10 cellular contexts compared by ENCODE assay signal in the genomic region with DNA sequence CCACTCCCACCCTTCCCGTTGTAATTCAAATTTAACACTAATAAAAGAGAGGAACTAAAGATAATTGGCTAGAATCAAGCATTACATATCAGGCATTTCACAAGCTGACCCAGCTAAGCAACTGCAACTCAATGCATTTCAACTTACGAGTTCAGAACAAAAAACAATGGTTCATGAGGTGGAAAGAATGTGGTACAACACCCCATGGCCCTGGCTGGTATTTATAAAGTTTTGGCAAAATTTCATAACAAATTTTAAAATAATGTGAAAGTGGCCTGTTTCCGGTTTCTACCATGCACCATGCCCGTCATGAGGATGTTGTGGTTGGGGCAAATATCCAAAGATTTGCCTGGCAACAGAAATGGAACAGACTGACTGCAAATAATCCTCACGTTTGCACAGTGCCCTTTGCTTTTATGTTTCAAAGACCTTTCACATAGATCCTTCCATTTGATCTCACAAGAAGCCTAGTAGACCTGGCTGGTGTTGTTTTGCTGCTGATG.
DNase-seq lines count a peak whose midpoint lies in the region; ATAC-seq, FAIRE-seq and TF ChIP-seq lines count a peak whose summit lies in the region.
"Had no signal": no experiment of that assay in that cellular context is flagged by ENCODE, and none has a peak within 500 bp of the region (broad histone marks: within the 10 kb centered on the region; RNA-seq: fewer than 3 reads in every experiment).

No MANE protein-coding gene starts in this region.

- no peak overlapping the region for H3K23ac ChIP-seq in H1 (ENCODE audit: insufficient read length)

- ATAC-seq in HG03565 (IDR thresholded peaks at IDR 0.05; ENCODE audit: unreplicated experiment) = no peak
- ATAC-seq in esophagus mucosa = no peak
- ATAC-seq in HG03097 (IDR thresholded peaks at IDR 0.05; ENCODE audit: low FRiP score, unreplicated experiment) = no peak

- no peak overlapping the region for H2BK15ac ChIP-seq in H1 (ENCODE audit: low read length)

- peak; percentile 81 for DNase-seq in EL
- peak; percentile 85 for DNase-seq in MV-4-11 (lab: John Stamatoyannopoulos, UW)
- no peak for DNase-seq in H1 (ENCODE audit: low read depth in 1 of 2, low spot score in 2 of 2)
- DNase-seq in SW 1271 (lab: John Stamatoyannopoulos, UW) = no peak
- DNase-seq: lower lobe of right lung, NCI-H1436 had no signal

- no peak for FAIRE-seq in H1 (lab: Jason Lieb, UNC)

- no peaks in the 10 kb centered on the region for H3K36me3 ChIP-seq in H1 (ENCODE audit: control insufficient read depth in 2 of 4, insufficient read depth in 4 of 4, low read length in 3 of 4)
- no peaks in the 10 kb centered on the region for H3K36me3 ChIP-seq in neuron (ENCODE audit: insufficient read depth, low read length)
- H3K36me3 ChIP-seq: lower lobe of right lung had no signal

- H3K18ac ChIP-seq in H1 (ENCODE audit: extremely low read depth, low read length) = no peak overlapping the region

- no peaks in the 10 kb centered on the region for H3K79me2 ChIP-seq in H1 (ENCODE audit: control insufficient read depth in 1 of 2, insufficient read depth in 2 of 2, low read length in 2 of 2)

- 79% methylated on average over 5 of the region's 5 CpGs; no CpG with 5 or more reads in 1 of the 2 experiments for WGBS in H1 (ENCODE audit: extremely low coverage in 1 of 2, insufficient coverage in 1 of 2, insufficient read length in 1 of 2, insufficient replicate concordance in 2 of 2, low coverage in 1 of 2, low lambda C conversion rate in 2 of 2, missing lambda C conversion rate in 1 of 2), 2 experiments

- no peak overlapping the region for H3K4me2 ChIP-seq in H1 (ENCODE audit: insufficient read depth in 1 of 2, low read depth in 2 of 2, low read length in 2 of 2)

- H3K23me2 ChIP-seq in H1 (ENCODE audit: low read depth, low read length) = no peaks in the 10 kb centered on the region

- H3K9me3 ChIP-seq in H1 (ENCODE audit: insufficient read depth in 2 of 2, low read depth in 1 of 2, low read length in 1 of 2) = no peaks in the 10 kb centered on the region
- no peaks in the 10 kb centered on the region for H3K9me3 ChIP-seq in neuron (ENCODE audit: low read length)
- H3K9me3 ChIP-seq: lower lobe of right lung had no signal

- H3K4me3 ChIP-seq in H1 (ENCODE audit: extremely low read depth in 1 of 4, insufficient read depth in 2 of 4, low read depth in 3 of 4, low read length in 4 of 4) (no peak overlapping the region), neuron (ENCODE audit: low read length) (no peak overlapping the region)
- H3K4me3 ChIP-seq: lower lobe of right lung had no signal

- no peak overlapping the region for H2AK5ac ChIP-seq in H1 (ENCODE audit: low read depth, low read length)

- H3K4ac ChIP-seq in H1 (replicated peaks; ENCODE audit: insufficient read length, low read depth, low read length) = no peak overlapping the region

- no peaks in the 10 kb centered on the region for H3K79me1 ChIP-seq in H1 (ENCODE audit: low read depth, low read length)

- H2BK120ac ChIP-seq in H1 (replicated peaks; ENCODE audit: low read depth, low read length) = no peak overlapping the region

- H2BK20ac ChIP-seq in H1 (ENCODE audit: low read length) = no peak overlapping the region

- no peak overlapping the region for H3K9ac ChIP-seq in H1 (replicated peaks in 1 of 4; ENCODE audit: extremely low read depth in 1 of 4, low read depth in 3 of 4, low read length in 3 of 4)

- H4K91ac ChIP-seq in H1 (replicated peaks; ENCODE audit: insufficient read length, low read length) = no peak overlapping the region

- no peak overlapping the region for H2BK5ac ChIP-seq in H1 (ENCODE audit: low read depth, low read length)

- H3K14ac ChIP-seq in H1 (ENCODE audit: insufficient read length) = no peak overlapping the region

- no peak overlapping the region for H4K5ac ChIP-seq in H1 (ENCODE audit: insufficient read length, low read depth, low read length)

- H2AFZ ChIP-seq in H1 (ENCODE audit: low read length) (0 out of 2 replicates have a peak overlapping the region, but pooled peaks have one; percentile 78), neuron (ENCODE audit: low read depth, low read length) (peak overlapping the region; percentile 59)

- no peak overlapping the region for H3K27ac ChIP-seq in H1 (ENCODE audit: low read depth, low read length)
- H3K27ac ChIP-seq: lower lobe of right lung had no signal

- H2BK12ac ChIP-seq in H1 (ENCODE audit: low read depth, low read length) = no peak overlapping the region

- no peak overlapping the region for H3K56ac ChIP-seq in H1 (replicated peaks; ENCODE audit: insufficient read length, low read depth, low read length)

- no peak for TF ChIP-seq CTCF in H1 (IDR thresholded peaks at IDR 0.05; ENCODE audit: control extremely low read depth in 1 of 3, insufficient read depth in 1 of 3, low read depth in 1 of 3, low read length in 3 of 3)

- TF ChIP-seq RAD21 in H1 (IDR thresholded peaks at IDR 0.05 in 1 of 2, conservative IDR thresholded peaks at IDR 0.05 in 1 of 2; ENCODE audit: low read depth in 2 of 2, low read length in 2 of 2) = no peak

- TF ChIP-seq EP300 in H1 (IDR thresholded peaks at IDR 0.05; ENCODE audit: borderline replicate concordance in 1 of 2, low read depth in 2 of 2, low read length in 2 of 2) = no peak

- POLR2A ChIA-PET in H1 (lab: Charles Lee; ENCODE audit: partially characterized antibody) = no interaction called here

- no peaks in the 10 kb centered on the region for H3K27me3 ChIP-seq in H1 (replicated peaks in 1 of 4; ENCODE audit: control insufficient read depth in 3 of 4, extremely low read depth in 1 of 4, insufficient read depth in 3 of 4, low read length in 3 of 4)
- no peaks in the 10 kb centered on the region for H3K27me3 ChIP-seq in neuron (ENCODE audit: insufficient read depth, low read length)

- H3K4me1 ChIP-seq in H1 (replicated peaks in 1 of 4; ENCODE audit: control insufficient read depth in 3 of 4, insufficient read depth in 4 of 4, low read length in 3 of 4) (peaks cover 0 to 2% (median 0%) of the 10 kb centered on the region in 4 experiments; a peak in 1 of 7 replicates), neuron (ENCODE audit: insufficient read depth, low read length) (peaks cover 24% of the 10 kb centered on the region)
- H3K4me1 ChIP-seq: lower lobe of right lung had no signal

- no peak for TF ChIP-seq POLR2A in H1 (IDR thresholded peaks at IDR 0.05; ENCODE audit: control extremely low read depth in 1 of 2, low read depth in 2 of 2, low read length in 2 of 2)

- CTCF ChIA-PET in H1 (lab: Charles Lee; ENCODE audit: partially characterized antibody) = interaction anchor here (0.6 kb wide), 1 partner anchor 607 kb away, joined by 3 read pairs; no protein-coding TSS in a partner anchor

- H4K20me1 ChIP-seq in H1 (replicated peaks in 1 of 2; ENCODE audit: control insufficient read depth in 1 of 2, insufficient read depth in 2 of 2, low read length in 2 of 2) = no peaks in the 10 kb centered on the region

- no peak overlapping the region for H4K8ac ChIP-seq in H1 (ENCODE audit: extremely low read depth, insufficient read depth, low read length)

TF ChIP-seq in H1, 55 proteins besides CTCF, POLR2A, EP300 and RAD21:
- TF ChIP-seq FOSL1 (IDR thresholded peaks at IDR 0.05; ENCODE audit: insufficient read depth, low read depth, low read length) (no peak), TAF7 (optimal IDR thresholded peaks at IDR 0.05; ENCODE audit: borderline replicate concordance, low read depth, low read length) (no peak), NANOG (IDR thresholded peaks at IDR 0.05; ENCODE audit: insufficient read depth, low read depth, low read length, poor library complexity, severe bottlenecking) (no peak), MAFK (IDR thresholded peaks at IDR 0.05; ENCODE audit: low read depth, low read length) (no peak), SP4 (IDR thresholded peaks at IDR 0.05; ENCODE audit: low read length) (no peak), CHD2 (IDR thresholded peaks at IDR 0.05; ENCODE audit: low read length) (no peak), CTBP2 (IDR thresholded peaks at IDR 0.05; ENCODE audit: borderline replicate concordance, insufficient read depth, insufficient read length, low read length) (no peak), NRF1 (IDR thresholded peaks at IDR 0.05; ENCODE audit: low read depth, low read length) (no peak)
- TF ChIP-seq, protein P1, sequence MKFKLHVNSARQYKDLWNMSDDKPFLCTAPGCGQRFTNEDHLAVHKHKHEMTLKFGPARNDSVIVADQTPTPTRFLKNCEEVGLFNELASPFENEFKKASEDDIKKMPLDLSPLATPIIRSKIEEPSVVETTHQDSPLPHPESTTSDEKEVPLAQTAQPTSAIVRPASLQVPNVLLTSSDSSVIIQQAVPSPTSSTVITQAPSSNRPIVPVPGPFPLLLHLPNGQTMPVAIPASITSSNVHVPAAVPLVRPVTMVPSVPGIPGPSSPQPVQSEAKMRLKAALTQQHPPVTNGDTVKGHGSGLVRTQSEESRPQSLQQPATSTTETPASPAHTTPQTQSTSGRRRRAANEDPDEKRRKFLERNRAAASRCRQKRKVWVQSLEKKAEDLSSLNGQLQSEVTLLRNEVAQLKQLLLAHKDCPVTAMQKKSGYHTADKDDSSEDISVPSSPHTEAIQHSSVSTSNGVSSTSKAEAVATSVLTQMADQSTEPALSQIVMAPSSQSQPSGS (IDR thresholded peaks at IDR 0.05; ENCODE audit: low read length) = no peak

Comparison
In these comparisons a context has a peak if more than half of its experiments do, and no peak if none do; other contexts are left out.
1. DNase-seq: peak in EL (single experiment) and MV-4-11 (single experiment); none in H1 (0 of 2) and SW 1271 (0 of 2).